Comparison of ENCODE assay signal across 8 cellular contexts in genomic region chr1:16513412-16514106, GRCh38.
DNase-seq lines count a peak whose midpoint lies in the region; ATAC-seq and TF ChIP-seq lines count a peak whose summit lies in the region.
"Not testable (repeated sequence)": the region's sequence is repeated elsewhere in the genome, so short reads cannot be mapped to it uniquely, and the experiment has no call there.

No MANE protein-coding gene starts in this region.

- not testable (repeated sequence) for TF ChIP-seq CTCF in AG09309 (IDR thresholded peaks at IDR 0.05; ENCODE audit: control insufficient read depth, insufficient read depth, low read depth, low read length, missing control alignments); astrocyte of the cerebellum (IDR thresholded peaks at IDR 0.05; ENCODE audit: low read depth, low read length, missing control alignments)

- not testable (repeated sequence) for H3K4me3 ChIP-seq in AG09309 (ENCODE audit: control insufficient read depth, low read depth, low read length); astrocyte of the cerebellum (ENCODE audit: low read depth, low read length); skeletal muscle cell (ENCODE audit: low read depth, low read length)

- ATAC-seq in GM18870 (IDR thresholded peaks at IDR 0.05; ENCODE audit: unreplicated experiment) (peak; percentile 70), HG03064 (IDR thresholded peaks at IDR 0.05; ENCODE audit: low read depth, unreplicated experiment) (peak; percentile 95)

- DNase-seq in AG09309 (ENCODE audit: low read depth) (peak; percentile 96), NCI-H2081 (lab: John Stamatoyannopoulos, UW) (peak; percentile 75 to 93), T-helper 1 cell (peak in 3 of 5 donors; percentile 27 to 86 (median 50)), astrocyte of the cerebellum (ENCODE audit: low read depth) (peak; percentile 94), hippocampal formation (lab: John Stamatoyannopoulos, UW) (peak; percentile 51 to 55), skeletal muscle cell (ENCODE audit: low read depth) (peak; percentile 94)

- in situ Hi-C loops in astrocyte of the cerebellum (cut with HindIII; ENCODE audit: low sequenced_read_pairs), result not testable (repeated sequence)
